In genomic region chr12:57846285-57846576, GRCh38 we compare ENCODE assay signal across 8 cellular contexts. TPM values are rescaled to one million over a fixed set of nuclear protein-coding genes. Genes with fewer than 3 reads are reported as not detected.
DNase-seq lines count a peak whose midpoint lies in the region; ATAC-seq and TF ChIP-seq lines count a peak whose summit lies in the region.

No MANE protein-coding gene starts in this region.

- peak overlapping the region in 2 of 3 donors; percentile 14 to 75 for H3K27ac Mint-ChIP-seq in CD4-positive, CD25-positive, alpha-beta regulatory T cell
- peak overlapping the region; percentile 41 to 92 (median 86) for H3K27ac Mint-ChIP-seq in naive thymus-derived CD4-positive, alpha-beta T cell

- peaks cover 16 to 49% (median 34%) of the 10 kb centered on the region in 4 donors for H3K4me1 Mint-ChIP-seq in CD4-positive, CD25-positive, alpha-beta regulatory T cell
- peaks cover 48 to 57% (median 51%) of the 10 kb centered on the region in 7 donors for H3K4me1 Mint-ChIP-seq in naive thymus-derived CD4-positive, alpha-beta T cell

- peak overlapping the region; percentile 80 for H3K27ac ChIP-seq in CD4-positive, CD25-positive, alpha-beta regulatory T cell (ENCODE audit: insufficient read depth, low read length, poor library complexity, severe bottlenecking)
- H3K27ac ChIP-seq in GM23248 = peak overlapping the region; percentile 98
- H3K27ac ChIP-seq in PC-3 (ENCODE audit: low read length) = peak overlapping the region; percentile 35
- H3K27ac ChIP-seq in duodenal mucosa (ENCODE audit: low read depth, low read length) = peak overlapping the region; percentile 98
- peak overlapping the region; percentile 89 for H3K27ac ChIP-seq in naive thymus-derived CD4-positive, alpha-beta T cell (ENCODE audit: low read depth, low read length)

- H3K36me3 ChIP-seq in CD4-positive, CD25-positive, alpha-beta regulatory T cell (ENCODE audit: control insufficient read depth, insufficient read depth, low read length) = no peaks in the 10 kb centered on the region
- H3K36me3 ChIP-seq in GM23248 (ENCODE audit: low read depth) (no peaks in the 10 kb centered on the region), PC-3 (ENCODE audit: low read depth, low read length) (no peaks in the 10 kb centered on the region), duodenal mucosa (ENCODE audit: control insufficient read depth in 1 of 2, insufficient read depth in 2 of 2, low read length in 2 of 2) (no peaks in the 10 kb centered on the region)
- peaks cover 0 to 12% (median 0%) of the 10 kb centered on the region in 3 experiments for H3K36me3 ChIP-seq in naive thymus-derived CD4-positive, alpha-beta T cell (ENCODE audit: control insufficient read depth in 2 of 3, insufficient read depth in 3 of 3, low read length in 3 of 3)

- no peaks in the 10 kb centered on the region for H3K9me2 ChIP-seq in GM23248 (ENCODE audit: insufficient read depth)
- H3K9me2 ChIP-seq in PC-3 (replicated peaks; ENCODE audit: low read length) = no peaks in the 10 kb centered on the region

- H3K36me3 Mint-ChIP-seq in CD4-positive, CD25-positive, alpha-beta regulatory T cell = peaks cover 5% of the 10 kb centered on the region
- peaks cover 0 to 12% (median 0%) of the 10 kb centered on the region in 5 donors for H3K36me3 Mint-ChIP-seq in naive thymus-derived CD4-positive, alpha-beta T cell

- ATAC-seq in CD4-positive, CD25-positive, alpha-beta regulatory T cell (ENCODE audit: low read depth in 2 of 2) = peak; percentile 2 to 5
- ATAC-seq in PC-3 (peak; percentile 29), HG03097 (IDR thresholded peaks at IDR 0.05; ENCODE audit: low FRiP score, unreplicated experiment) (no peak)
- ATAC-seq in naive thymus-derived CD4-positive, alpha-beta T cell = peak; percentile 11

- peaks cover 52% of the 10 kb centered on the region for H3K79me2 ChIP-seq in GM23248 (ENCODE audit: insufficient read depth)
- H3K79me2 ChIP-seq in PC-3 (ENCODE audit: low read length) = peaks cover 52% of the 10 kb centered on the region

- peaks cover 45% of the 10 kb centered on the region for H3K4me1 ChIP-seq in CD4-positive, CD25-positive, alpha-beta regulatory T cell (ENCODE audit: control insufficient read depth, insufficient read depth, low read length, poor library complexity, severe bottlenecking)
- H3K4me1 ChIP-seq in GM23248 (ENCODE audit: insufficient read depth) (peaks cover 32% of the 10 kb centered on the region), PC-3 (ENCODE audit: insufficient read depth, low read length) (peaks cover 6% of the 10 kb centered on the region; the same call in 1 of the 2 replicates), duodenal mucosa (ENCODE audit: control insufficient read depth in 1 of 2, insufficient read depth in 2 of 2, low read length in 2 of 2) (peaks cover 27 to 37% of the 10 kb centered on the region in 2 donors)
- H3K4me1 ChIP-seq in naive thymus-derived CD4-positive, alpha-beta T cell (ENCODE audit: control insufficient read depth in 2 of 2, insufficient read depth in 2 of 2, low read length in 2 of 2) = peaks cover 20 to 35% of the 10 kb centered on the region in 2 donors

- intact Hi-C loops in PC-3 (cut with micrococcal nuclease) = loop anchor here (2.0 kb wide), 1 partner anchor 19 kb away; no protein-coding TSS in a partner anchor
- intact Hi-C loops in naive thymus-derived CD4-positive, alpha-beta T cell (cut with micrococcal nuclease) = loop anchor here (1.0 to 5.0 kb wide), 9 partner anchors 8 to 1694 kb away; partner anchors contain the start of genes ATP23 (in 1 of the 2), CDK4 (in 1 of the 2), MYL6B (in 1 of the 2) and STAT6 (in 1 of the 2)

- H2AFZ ChIP-seq in GM23248 (peak overlapping the region; percentile 86; the same call in 1 of the 2 replicates), PC-3 (ENCODE audit: low read length) (peak overlapping the region; percentile 93)

- H3K4me3 ChIP-seq in CD4-positive, CD25-positive, alpha-beta regulatory T cell (ENCODE audit: low read depth, low read length) = peak overlapping the region; percentile 44
- H3K4me3 ChIP-seq in GM23248 (peak overlapping the region; percentile 98), PC-3 (ENCODE audit: low read length) (peak overlapping the region; percentile 99), duodenal mucosa (ENCODE audit: low read depth in 1 of 2, low read length in 2 of 2) (peak overlapping the region; percentile 90 to 98)
- peak overlapping the region; percentile 79 for H3K4me3 ChIP-seq in naive thymus-derived CD4-positive, alpha-beta T cell (ENCODE audit: low read length)

- peaks cover 19% of the 10 kb centered on the region for H4K20me1 ChIP-seq in GM23248 (ENCODE audit: insufficient read depth)
- H4K20me1 ChIP-seq in PC-3 (ENCODE audit: low read length) = peaks cover 24% of the 10 kb centered on the region

- peak overlapping the region; percentile 98 for H3K9ac ChIP-seq in GM23248
- H3K9ac ChIP-seq in PC-3 (ENCODE audit: low read length) = peak overlapping the region; percentile 76
- H3K9ac ChIP-seq in duodenal mucosa (ENCODE audit: low read depth in 1 of 2, low read length in 2 of 2) = peak overlapping the region; percentile 89 to 98

- H3K27me3 ChIP-seq in CD4-positive, CD25-positive, alpha-beta regulatory T cell (ENCODE audit: control insufficient read depth, insufficient read depth, low read length) = peaks cover 4% of the 10 kb centered on the region
- no peaks in the 10 kb centered on the region for H3K27me3 ChIP-seq in GM23248 (replicated peaks; ENCODE audit: insufficient read depth)
- H3K27me3 ChIP-seq in PC-3 (ENCODE audit: low read length) = no peaks in the 10 kb centered on the region
- no peaks in the 10 kb centered on the region for H3K27me3 ChIP-seq in duodenal mucosa (ENCODE audit: control insufficient read depth in 1 of 2, insufficient read depth in 2 of 2, low read length in 2 of 2)
- H3K27me3 ChIP-seq in naive thymus-derived CD4-positive, alpha-beta T cell (ENCODE audit: control insufficient read depth in 2 of 2, insufficient read depth in 2 of 2, low read length in 2 of 2) = no peaks in the 10 kb centered on the region

- peaks cover 33% of the 10 kb centered on the region for H3F3A ChIP-seq in GM23248 (ENCODE audit: insufficient read depth)
- H3F3A ChIP-seq in PC-3 (ENCODE audit: low read length, unreplicated experiment) = no peaks in the 10 kb centered on the region

- peak overlapping the region; percentile 92 to 94 (median 94) for H3K4me3 Mint-ChIP-seq in CD4-positive, CD25-positive, alpha-beta regulatory T cell
- H3K4me3 Mint-ChIP-seq in naive thymus-derived CD4-positive, alpha-beta T cell = peak overlapping the region; percentile 85 to 97 (median 91)

- TF ChIP-seq CTCF in PC-3 (conservative IDR thresholded peaks at IDR 0.05; ENCODE audit: low read depth, low read length) = no peak

- BruUV-seq in PC-3 (replicated peaks; lab: Mats Ljungman, UMichigan) = no TSS peak

- POLR2A ChIA-PET in PC-3 (lab: Charles Lee; ENCODE audit: unreplicated experiment) = no interaction called here
- POLR2A ChIA-PET in naive thymus-derived CD4-positive, alpha-beta T cell (lab: Charles Lee) = interaction anchor here (0.7 to 6.7 kb wide), 6 partner anchors 11 to 53 kb away, joined by 3 to 77 read pairs (median 4); partner anchors contain the start of gene AVIL

- no peak for DNase-seq in CD4-positive, CD25-positive, alpha-beta regulatory T cell
- DNase-seq in GM23248 (no peak), PC-3 (no peak), NCI-H524 treated with DMSO at 0.1 percent for 48 hours (lab: John Stamatoyannopoulos, UW) (no peak), NCI-H2107 (lab: John Stamatoyannopoulos, UW) (no peak)
- DNase-seq in naive thymus-derived CD4-positive, alpha-beta T cell = peak in 4 of 9 donors; percentile 55 to 59 (median 58)

- no peaks in the 10 kb centered on the region for H3K9me3 ChIP-seq in CD4-positive, CD25-positive, alpha-beta regulatory T cell (ENCODE audit: control insufficient read depth in 2 of 2, low read length in 2 of 2)
- H3K9me3 ChIP-seq in GM23248 (ENCODE audit: low read depth) (no peaks in the 10 kb centered on the region), PC-3 (ENCODE audit: low read length) (no peaks in the 10 kb centered on the region), duodenal mucosa (ENCODE audit: control insufficient read depth in 1 of 2, low read length in 2 of 2) (no peaks in the 10 kb centered on the region)
- H3K9me3 ChIP-seq in naive thymus-derived CD4-positive, alpha-beta T cell (ENCODE audit: control insufficient read depth in 2 of 3, low read length in 3 of 3) = no peaks in the 10 kb centered on the region

- H3K27me3 Mint-ChIP-seq in CD4-positive, CD25-positive, alpha-beta regulatory T cell = peaks cover 12% of the 10 kb centered on the region
- H3K27me3 Mint-ChIP-seq in naive thymus-derived CD4-positive, alpha-beta T cell = peaks cover 0 to 34% (median 4%) of the 10 kb centered on the region in 5 donors

- CTCF ChIA-PET in PC-3 (lab: Charles Lee) = interaction anchor here (0.6 kb wide), 1 partner anchor 59 kb away, joined by 15 read pairs; no protein-coding TSS in a partner anchor
- CTCF ChIA-PET in naive thymus-derived CD4-positive, alpha-beta T cell (lab: Charles Lee) = interaction anchor here (2.6 to 4.7 kb wide), 2 partner anchors 13 to 50 kb away, joined by 15 to 26 read pairs; no protein-coding TSS in a partner anchor

- peak overlapping the region; percentile 84 for H3K4me2 ChIP-seq in GM23248 (ENCODE audit: unreplicated experiment)
- H3K4me2 ChIP-seq in PC-3 (ENCODE audit: low read length) = peak overlapping the region; percentile 98

- in situ Hi-C loops in GM23248 (cut with MboI) = no loop called here

- WGBS in GM23248 (ENCODE audit: low coverage in 1 of 2, low lambda C conversion rate in 2 of 2, missing lambda C conversion rate in 2 of 2), 2 experiments = 0% methylated on average over 11 to 19 of the region's 26 CpGs

- no peaks in the 10 kb centered on the region for H3K9me3 Mint-ChIP-seq in CD4-positive, CD25-positive, alpha-beta regulatory T cell
- H3K9me3 Mint-ChIP-seq in naive thymus-derived CD4-positive, alpha-beta T cell = no peaks in the 10 kb centered on the region

RNA-seq across cellular contexts. Expression of gene CTDSP2, which starts 0.3 kb away (rescaled TPM):
- 121 TPM for total RNA-seq in CD4-positive, CD25-positive, alpha-beta regulatory T cell
- 10 to 100 TPM; 45.7 to 54.4 (median 52.5) TPM for polyA plus RNA-seq in CD4-positive, CD25-positive, alpha-beta regulatory T cell
- total RNA-seq in GM23248 (2014; rRNA removed; shearing (Covaris generic)) = 97.3 and 109 TPM in 2 replicates
- 51.7 and 52.7 TPM in 2 replicates for polyA plus RNA-seq in GM23248 (2016; fragmentation: Nextera tagmentation; extraction: Ambion mirVana)
- 37.4 and 39.4 TPM in 2 replicates for total RNA-seq in PC-3 (2014; rRNA removed)
- 100 to 1,000 TPM; 124 to 295 (median 145) TPM for total RNA-seq in naive thymus-derived CD4-positive, alpha-beta T cell
- 100 to 1,000 TPM in 1 of 2 donors, 10 to 100 TPM in 1; 86.9 to 110 TPM for polyA plus RNA-seq in naive thymus-derived CD4-positive, alpha-beta T cell

RNA-seq across cellular contexts. Expression of gene AVIL, which starts 27.7 kb away (rescaled TPM):
- 2.0 TPM for total RNA-seq in CD4-positive, CD25-positive, alpha-beta regulatory T cell
- polyA plus RNA-seq in CD4-positive, CD25-positive, alpha-beta regulatory T cell = under 1 TPM; 0.15 to 0.25 (median 0.19) TPM
- total RNA-seq in GM23248 (2014; rRNA removed; shearing (Covaris generic)) = 1.4 and 3.4 TPM in 2 replicates
- polyA plus RNA-seq in GM23248 (2016; fragmentation: Nextera tagmentation; extraction: Ambion mirVana) = 1.9 and 2.4 TPM in 2 replicates
- total RNA-seq in PC-3 (2014; rRNA removed) = 2.3 TPM in 1 of 2 replicates, not detected in the other
- total RNA-seq in naive thymus-derived CD4-positive, alpha-beta T cell = 10 to 100 TPM in 2 of 5 experiments, 1 to 10 TPM in 3; 1.7 to 20.3 (median 8.2) TPM
- polyA plus RNA-seq in naive thymus-derived CD4-positive, alpha-beta T cell = under 1 TPM; 0.17 to 0.32 TPM

Comparison
In these comparisons a context has a peak if more than half of its experiments do, and no peak if none do; other contexts are left out.
1. H3K27ac ChIP-seq: peak in every context shown above with its lines; median percentile 98 in GM23248; 98 in duodenal mucosa; 89 in naive thymus-derived CD4-positive, alpha-beta T cell; 80 in CD4-positive, CD25-positive, alpha-beta regulatory T cell; 35 in PC-3.
2. H3K4me3 ChIP-seq: peak in every context shown above with its lines; median percentile 99 in PC-3; 98 in GM23248; 94 in duodenal mucosa; 79 in naive thymus-derived CD4-positive, alpha-beta T cell; 44 in CD4-positive, CD25-positive, alpha-beta regulatory T cell.